11 cellular contexts compared by ENCODE assay signal in the genomic region with DNA sequence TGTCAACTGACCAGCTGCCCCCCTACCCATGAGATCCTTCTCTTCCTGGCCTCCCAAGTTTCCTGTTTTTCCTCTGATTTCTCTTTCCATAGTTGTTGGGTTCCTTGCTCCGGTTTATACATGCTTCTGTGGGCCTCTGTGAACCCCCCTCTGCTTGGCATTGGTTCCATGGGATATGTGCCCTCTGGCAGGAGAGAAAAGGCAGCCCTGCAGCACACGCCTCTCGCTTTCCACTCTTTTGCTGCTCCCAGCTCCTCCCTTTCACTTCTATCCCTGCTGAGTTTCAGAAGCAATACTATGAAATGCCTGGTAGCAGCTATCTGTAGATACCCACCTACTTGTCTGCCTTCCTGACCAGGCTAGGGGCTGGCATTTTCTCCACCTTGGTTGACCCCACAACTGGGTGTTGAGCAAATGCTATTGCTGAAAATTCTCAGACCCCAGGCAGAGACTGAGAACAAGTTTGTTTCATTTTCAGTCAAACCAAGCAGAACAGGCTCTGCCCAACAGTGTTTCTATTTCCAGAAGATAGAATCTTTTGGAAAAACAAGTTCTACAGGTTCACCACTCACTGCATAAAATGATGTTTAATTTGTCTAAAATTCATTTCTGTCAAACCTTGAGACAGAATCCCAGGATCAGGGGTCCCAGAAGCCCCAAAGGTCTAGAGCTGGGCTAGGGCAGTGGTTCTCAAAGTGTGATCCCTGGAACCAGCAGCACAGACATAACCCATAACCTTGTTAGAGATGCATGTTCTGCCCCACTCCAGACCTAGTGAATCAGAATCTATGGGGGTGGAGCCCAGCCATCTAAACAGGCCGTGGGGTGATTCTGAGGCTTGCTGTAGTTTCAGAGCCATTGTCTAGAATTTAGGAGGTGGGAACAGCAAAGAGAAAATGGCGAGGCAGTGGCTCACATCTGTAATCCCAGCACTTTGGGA. TPM values are rescaled to one million over a fixed set of nuclear protein-coding genes. Genes with fewer than 3 reads are reported as not detected.
DNase-seq lines count a peak whose midpoint lies in the region; FAIRE-seq and TF ChIP-seq lines count a peak whose summit lies in the region.
"Had no signal": no experiment of that assay in that cellular context is flagged by ENCODE, and none has a peak within 500 bp of the region (broad histone marks: within the 10 kb centered on the region; RNA-seq: fewer than 3 reads in every experiment).

No MANE protein-coding gene starts in this region.

- peaks cover 42% of the 10 kb centered on the region for H3K36me3 Mint-ChIP-seq in endodermal cell (ENCODE audit: low read depth)

- no peaks in the 10 kb centered on the region for H3K9me3 ChIP-seq in endodermal cell (ENCODE audit: control insufficient read depth, low read length)

- H3K27ac ChIP-seq in C4-2B (peak overlapping the region; percentile 82), endodermal cell (ENCODE audit: low read depth, low read length) (no peak overlapping the region)

- peaks cover 7% of the 10 kb centered on the region for H3K36me3 ChIP-seq in endodermal cell (ENCODE audit: control insufficient read depth, insufficient read depth, low read length)

- H3K4me3 ChIP-seq in endodermal cell (ENCODE audit: low read length), result no peak overlapping the region

- H3K27ac Mint-ChIP-seq in endodermal cell, result peak overlapping the region; percentile 21

- no peak for TF ChIP-seq EP300 in Ishikawa (IDR thresholded peaks at IDR 0.05; ENCODE audit: borderline replicate concordance)

- TF ChIP-seq CTCF in C4-2B (conservative IDR thresholded peaks at IDR 0.05), result no peak
- TF ChIP-seq CTCF in endodermal cell (conservative IDR thresholded peaks at IDR 0.05), result no peak

- H3K9me3 Mint-ChIP-seq in endodermal cell, result no peaks in the 10 kb centered on the region

- DNase-seq in endodermal cell (no peak), posterior vena cava (ENCODE audit: low spot score) (peak; percentile 58), GM19239 (ENCODE audit: insufficient read length, low spot score) (no peak), UCSD-AML1 (lab: John Stamatoyannopoulos, UW; ENCODE audit: unreplicated experiment) (no peak), HEK293T (ENCODE audit: extremely low spot score) (no peak), COLO668 (lab: John Stamatoyannopoulos, UW; ENCODE audit: unreplicated experiment) (no peak)
- DNase-seq: NCI-H1930, Right ventricle myocardium superior had no signal

- CTCF ChIA-PET in HEK293T (lab: Yijun Ruan, JAX), result no interaction called here

- TF ChIP-seq RAD21 in Ishikawa (IDR thresholded peaks at IDR 0.05; ENCODE audit: low read depth), result no peak

- H3K4me3 Mint-ChIP-seq in endodermal cell, result no peak overlapping the region

- no peaks in the 10 kb centered on the region for H3K27me3 ChIP-seq in endodermal cell (ENCODE audit: control insufficient read depth, insufficient read depth, low read length, poor library complexity, severe bottlenecking)

- no peaks in the 10 kb centered on the region for H3K27me3 Mint-ChIP-seq in endodermal cell (ENCODE audit: insufficient read depth)

- POLR2A ChIA-PET in HEK293T (lab: Yijun Ruan, JAX), result no interaction called here

- no peaks in the 10 kb centered on the region for H3K4me1 ChIP-seq in endodermal cell (ENCODE audit: control insufficient read depth, insufficient read depth, low read length)

- no peak overlapping the region for H3K9ac ChIP-seq in endodermal cell (ENCODE audit: extremely low read depth, low read length, poor library complexity, severe bottlenecking)

- intact Hi-C loops in posterior vena cava (cut with DNase I), result no loop called here

- H3K4me1 Mint-ChIP-seq in endodermal cell, result no peaks in the 10 kb centered on the region

- no peak for FAIRE-seq in GM19239 (lab: Jason Lieb, UNC)
- FAIRE-seq: colon had no signal

- 89 to 93% methylated on average over 2 to 5 of the region's 5 CpGs for WGBS in endodermal cell (ENCODE audit: insufficient coverage in 1 of 2, insufficient read length in 1 of 2), 2 experiments

TF ChIP-seq in Ishikawa, 13 proteins besides CTCF, POLR2A, EP300 and RAD21:
- TF ChIP-seq TCF12 (IDR thresholded peaks at IDR 0.05; ENCODE audit: low read depth), result peak; percentile 31; the same call in 1 of the 2 replicates
- TF ChIP-seq EGR1 (IDR thresholded peaks at IDR 0.05), result no peak
- 0 out of 2 replicates have a peak, but pooled peaks have one; percentile 1 for TF ChIP-seq TEAD4 (IDR thresholded peaks at IDR 0.05)

TF ChIP-seq in HEK293T, 16 proteins besides CTCF, POLR2A, EP300 and RAD21:
- TF ChIP-seq L3MBTL2 (conservative IDR thresholded peaks at IDR 0.05) (no peak), FOXM1 (IDR thresholded peaks at IDR 0.05; ENCODE audit: borderline replicate concordance) (no peak), FOXK2 (IDR thresholded peaks at IDR 0.05) (no peak), BHLHE40 (IDR thresholded peaks at IDR 0.05; ENCODE audit: borderline replicate concordance) (no peak), TARDBP (IDR thresholded peaks at IDR 0.05) (no peak), SP1 (IDR thresholded peaks at IDR 0.05) (no peak)

RNA-seq across cellular contexts. Expression of a gene that starts 13.4 kb away (rescaled TPM):
- total RNA-seq in endodermal cell, result 100 to 1,000 TPM; 104 to 119 TPM
- polyA plus RNA-seq in endodermal cell (2013, experiment 1 of 2), result 30.9 TPM
- polyA plus RNA-seq in endodermal cell (2013, experiment 2 of 2), result 30.1 TPM
- total RNA-seq in posterior vena cava, result 10 to 100 TPM; 56.6 to 72.1 TPM

RNA-seq across cellular contexts. Expression of a gene that starts 21.7 kb away (rescaled TPM):
- total RNA-seq in endodermal cell (1 to 10 TPM in 1 of 2 donors, under 1 TPM in 1; 0.68 to 1.1 TPM), posterior vena cava (not detected)
- 0.28 TPM for polyA plus RNA-seq in endodermal cell (2013, experiment 1 of 2)
- polyA plus RNA-seq in endodermal cell (2013, experiment 2 of 2), result 0.70 TPM

RNA-seq across cellular contexts. Expression of a gene that starts 42.2 kb away (rescaled TPM):
- 10 to 100 TPM; 12.4 to 18.9 TPM for total RNA-seq in endodermal cell
- polyA plus RNA-seq in endodermal cell (2013, experiment 1 of 2), result 19.1 TPM
- 19.3 TPM for polyA plus RNA-seq in endodermal cell (2013, experiment 2 of 2)
- 10 to 100 TPM; 11.2 to 13.1 TPM for total RNA-seq in posterior vena cava

RNA-seq across cellular contexts. Expression of a gene that starts 42.5 kb away (rescaled TPM):
- total RNA-seq in endodermal cell (10 to 100 TPM; 12.7 to 19.7 TPM), posterior vena cava (10 to 100 TPM; 29.2 TPM)
- 11.9 TPM for polyA plus RNA-seq in endodermal cell (2013, experiment 1 of 2)
- 12.8 TPM for polyA plus RNA-seq in endodermal cell (2013, experiment 2 of 2)
